ENCODE assay signal across 14 cellular contexts in genomic region chr5:172678902-172679301, GRCh38. TPM values are rescaled to one million over a fixed set of nuclear protein-coding genes. Genes with fewer than 3 reads are reported as not detected.
DNase-seq lines count a peak whose midpoint lies in the region; ATAC-seq, FAIRE-seq and TF ChIP-seq lines count a peak whose summit lies in the region.
"Had no signal": no experiment of that assay in that cellular context is flagged by ENCODE, and none has a peak within 500 bp of the region (broad histone marks: within the 10 kb centered on the region; RNA-seq: fewer than 3 reads in every experiment).

No MANE protein-coding gene starts in this region.

- no peaks in the 10 kb centered on the region for H3K36me3 Mint-ChIP-seq in effector memory CD8-positive, alpha-beta T cell (ENCODE audit: insufficient read depth)

- H3K27me3 ChIP-seq in adrenal gland (no peaks in the 10 kb centered on the region), small intestine (ENCODE audit: control insufficient read depth in 2 of 2, insufficient read depth in 2 of 2, low read length in 2 of 2) (no peaks in the 10 kb centered on the region)

- H3K27ac Mint-ChIP-seq in effector memory CD8-positive, alpha-beta T cell, result no peak overlapping the region

- H3K9me3 ChIP-seq in adrenal gland (replicated peaks in 1 of 3) (no peaks in the 10 kb centered on the region), small intestine (ENCODE audit: control insufficient read depth, low read depth) (no peaks in the 10 kb centered on the region)

- no peak for TF ChIP-seq POLR2A in adrenal gland (IDR thresholded peaks at IDR 0.05)

- intact Hi-C loops in adrenal gland (cut with DNase I), result no loop called here

- in situ Hi-C loops in G401 (cut with HindIII; ENCODE audit: low sequenced_read_pairs), result no loop called here

- TF ChIP-seq CTCF in adrenal gland (IDR thresholded peaks at IDR 0.05), result no peak

- H3K27me3 Mint-ChIP-seq in effector memory CD8-positive, alpha-beta T cell, result no peaks in the 10 kb centered on the region

- H3K4me1 ChIP-seq in adrenal gland (replicated peaks in 1 of 2), result peaks cover 0 to 22% of the 10 kb centered on the region in 2 donors
- peaks cover 0 to 4% of the 10 kb centered on the region in 2 donors for H3K4me1 ChIP-seq in small intestine (ENCODE audit: control insufficient read depth in 2 of 2, insufficient read depth in 1 of 2, low read depth in 1 of 2, low read length in 1 of 2)

- H3K4me3 ChIP-seq in adrenal gland (no peak overlapping the region), small intestine (ENCODE audit: low read depth in 1 of 2, low read length in 2 of 2) (no peak overlapping the region)

- FAIRE-seq in small intestine (lab: Jason Lieb, UNC), result no peak
- FAIRE-seq: GM18507 had no signal

- 31 to 39% (median 33%) methylated on average over 6 to 7 of the region's 7 CpGs for WGBS in adrenal gland, 4 donors
- WGBS in small intestine, 3 donors, result 35 to 43% (median 42%) methylated on average over 7 of the region's 7 CpGs

- H3K36me3 ChIP-seq in adrenal gland (replicated peaks in 1 of 2) (no peaks in the 10 kb centered on the region), small intestine (ENCODE audit: control insufficient read depth in 2 of 2, insufficient read depth in 2 of 2, low read length in 2 of 2) (no peaks in the 10 kb centered on the region)

- no peak for ATAC-seq in effector memory CD8-positive, alpha-beta T cell (replicated peaks)
- no peak for ATAC-seq in GM18502 (IDR thresholded peaks at IDR 0.05; ENCODE audit: poor library complexity, unreplicated experiment)
- ATAC-seq: activated CD4-positive, CD25-positive, alpha-beta regulatory T cell treated with anti-CD3 and anti-CD28 coated beads, Interleukin-2, amount 50 U/mL, for 24 hours; stimulated activated naive CD8-positive, alpha-beta T cell treated with anti-CD3 and anti-CD28 coated beads, Interleukin-15, Interleukin-2, amounts not matched to agents 100 U/mL and 50 U/mL, for 24 hours had no signal

- peaks cover 0 to 6% of the 10 kb centered on the region in 2 donors for H3K4me1 Mint-ChIP-seq in effector memory CD8-positive, alpha-beta T cell (ENCODE audit: low read depth in 2 of 2)

- peak; percentile 36 for DNase-seq in NCI-H1105 treated with DMSO at 0.1 percent for 48 hours (lab: John Stamatoyannopoulos, UW)
- peak; percentile 61 to 87 (median 79) for DNase-seq in adrenal gland
- DNase-seq in hypothalamus (lab: John Stamatoyannopoulos, UW), result peak in 38 of 51 donors; percentile 9 to 86 (median 48)
- peak; percentile 58 for DNase-seq in small intestine
- no peak for DNase-seq in effector memory CD8-positive, alpha-beta T cell
- DNase-seq in G401 (ENCODE audit: low spot score), result no peak
- DNase-seq: activated gamma-delta T cell treated with Interleukin-2 at 50 U/mL for 16 hours; DND-41; naive B cell; NCI-H1930; stimulated activated naive CD8-positive, alpha-beta T cell treated with anti-CD3 and anti-CD28 coated beads, Interleukin-15, Interleukin-2, amounts not matched to agents 100 U/mL and 50 U/mL, for 24 hours had no signal

- H3K4me3 Mint-ChIP-seq in effector memory CD8-positive, alpha-beta T cell, result no peak overlapping the region
- H3K4me3 Mint-ChIP-seq: naive B cell had no signal

- H3K9me3 Mint-ChIP-seq in effector memory CD8-positive, alpha-beta T cell, result no peaks in the 10 kb centered on the region

- peak overlapping the region in 2 of 5 donors; percentile 31 to 44 for H3K27ac ChIP-seq in adrenal gland
- peak overlapping the region in 1 of 2 donors; percentile 28 for H3K27ac ChIP-seq in small intestine (ENCODE audit: low read depth in 1 of 2, low read length in 1 of 2)

RNA-seq across cellular contexts. Expression of gene NEURL1B, which starts 37.8 kb away (rescaled TPM):
- 10 to 100 TPM; 26.2 to 99.9 (median 60.5) TPM for total RNA-seq in adrenal gland
- polyA plus RNA-seq in adrenal gland, result 10 to 100 TPM in 2 of 3 donors, 1 to 10 TPM in 1; 9.8 to 17.9 (median 13.9) TPM
- 10 to 100 TPM in 1 of 3 donors, 1 to 10 TPM in 2; 2.7 to 17.8 (median 4.1) TPM for polyA plus RNA-seq in small intestine
- total RNA-seq in G401 (2014; rRNA removed; shearing (Covaris generic)), result 0.75 and 1.6 TPM in 2 replicates

Comparison
In these comparisons a context has a peak if more than half of its experiments do, and no peak if none do; other contexts are left out.
1. DNase-seq: peak in NCI-H1105 treated with DMSO at 0.1 percent for 48 hours (single experiment), adrenal gland (7 of 7), hypothalamus (38 of 51) and small intestine (single experiment); none in effector memory CD8-positive, alpha-beta T cell (0 of 3) and G401 (single experiment).
2. RNA of gene NEURL1B, which starts 37.8 kb away (total RNA-seq): 26.2 to 99.9 TPM in adrenal gland; 0.75 to 1.6 TPM in G401; every median in the first group is over 10 times any median in the second.